15 cellular contexts compared by ENCODE assay signal in genomic region chr2:239000500-239001073, GRCh38.
"Had no signal": no experiment of that assay in that cellular context is flagged by ENCODE, and none has a peak within 500 bp of the region (broad histone marks: within the 10 kb centered on the region; RNA-seq: fewer than 3 reads in every experiment).

No MANE protein-coding gene starts in this region.

- H3K4me2 ChIP-seq: smooth muscle cell had no signal

- H3K4me3 Mint-ChIP-seq: central memory CD8-positive, alpha-beta T cell; naive thymus-derived CD4-positive, alpha-beta T cell; nephron progenitor cell; stimulated activated effector memory CD8-positive, alpha-beta T cell treated with anti-CD3 and anti-CD28 coated beads, Interleukin-12 subunit alpha, Interleukin-12 subunit beta, amount 100 ng/mL, for 72 hours had no signal

- H3K9me3 ChIP-seq: esophagus muscularis mucosa, gastrocnemius medialis had no signal

- ATAC-seq: gastrocnemius medialis; left colon; naive thymus-derived CD4-positive, alpha-beta T cell; stimulated activated effector memory CD8-positive, alpha-beta T cell treated with anti-CD3 and anti-CD28 coated beads, Interleukin-12 subunit alpha, Interleukin-12 subunit beta, amount 100 ng/mL, for 72 hours; stimulated activated naive CD8-positive, alpha-beta T cell treated with anti-CD3 and anti-CD28 coated beads, Interleukin-15, Interleukin-2, amounts not matched to agents 100 U/mL and 50 U/mL, for 24 hours had no signal

- H3K36me3 ChIP-seq: esophagus muscularis mucosa, gastrocnemius medialis, suprapubic skin, tibial artery had no signal

- H3K27me3 ChIP-seq: esophagus muscularis mucosa had no signal

- H3K27ac Mint-ChIP-seq: naive thymus-derived CD4-positive, alpha-beta T cell; nephron progenitor cell; stimulated activated effector memory CD8-positive, alpha-beta T cell treated with anti-CD3 and anti-CD28 coated beads, Interleukin-12 subunit alpha, Interleukin-12 subunit beta, amount 100 ng/mL, for 72 hours had no signal

- H3K4me1 ChIP-seq: gastrocnemius medialis had no signal

- H3K4me3 ChIP-seq: esophagus muscularis mucosa, gastrocnemius medialis, smooth muscle cell, suprapubic skin, tibial artery had no signal

- DNase-seq: effector memory CD4-positive, alpha-beta T cell; gastrocnemius medialis; left colon; naive thymus-derived CD4-positive, alpha-beta T cell; nephron progenitor cell; stimulated activated CD4-positive, alpha-beta T cell treated with anti-CD3 and anti-CD28 coated beads, Interleukin-4, amount 100 ng/mL, for 1 hour; stimulated activated CD8-positive, alpha-beta memory T cell treated with anti-CD3 and anti-CD28 coated beads, Interleukin-4, amount 100 ng/mL, for 48 hours; stimulated activated naive CD8-positive, alpha-beta T cell treated with anti-CD3 and anti-CD28 coated beads, Interleukin-15, Interleukin-2, amounts not matched to agents 100 U/mL and 50 U/mL, for 24 hours had no signal

- H3K4me1 Mint-ChIP-seq: central memory CD8-positive, alpha-beta T cell; naive thymus-derived CD4-positive, alpha-beta T cell; stimulated activated effector memory CD8-positive, alpha-beta T cell treated with anti-CD3 and anti-CD28 coated beads, Interleukin-12 subunit alpha, Interleukin-12 subunit beta, amount 100 ng/mL, for 72 hours had no signal

- H3K9me3 Mint-ChIP-seq: central memory CD8-positive, alpha-beta T cell; stimulated activated effector memory CD8-positive, alpha-beta T cell treated with anti-CD3 and anti-CD28 coated beads, Interleukin-12 subunit alpha, Interleukin-12 subunit beta, amount 100 ng/mL, for 72 hours had no signal

- H3K27ac ChIP-seq: epithelial cell of prostate, esophagus muscularis mucosa, gastrocnemius medialis, suprapubic skin, tibial artery had no signal
